In the genomic region with DNA sequence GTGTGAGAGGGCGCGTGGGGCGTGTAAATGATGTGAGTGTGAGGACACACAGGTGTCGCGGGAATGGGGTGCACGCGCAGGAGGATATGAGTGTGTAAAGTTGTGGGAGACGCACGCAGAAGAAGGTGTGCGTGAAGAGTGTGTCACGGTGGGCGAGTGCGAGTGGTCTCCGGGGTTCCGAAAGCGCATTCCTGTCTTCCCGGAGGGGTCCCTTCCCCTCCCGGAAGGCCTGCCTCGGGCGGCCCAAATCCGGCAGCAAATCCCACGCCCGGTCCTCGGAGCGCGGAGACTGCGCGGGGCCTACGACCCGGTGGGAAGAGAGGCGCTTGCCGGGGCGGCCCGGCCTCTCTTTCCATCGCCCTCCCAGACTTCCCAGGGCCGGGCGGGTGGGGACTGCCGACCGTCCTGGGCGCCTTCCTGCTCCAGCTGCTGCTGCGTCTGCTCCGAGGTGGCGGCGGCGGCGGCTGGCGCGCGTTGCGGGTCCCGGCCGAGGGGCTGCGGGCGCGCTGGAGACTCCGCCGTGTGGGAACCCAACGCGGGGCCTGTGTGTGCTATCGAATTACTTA, we compare ENCODE assay signal across 9 cellular contexts. TPM values are rescaled to one million over a fixed set of nuclear protein-coding genes. Genes with fewer than 3 reads are reported as not detected.
DNase-seq lines count a peak whose midpoint lies in the region; ATAC-seq and TF ChIP-seq lines count a peak whose summit lies in the region.
"Had no signal": no experiment of that assay in that cellular context is flagged by ENCODE, and none has a peak within 500 bp of the region (broad histone marks: within the 10 kb centered on the region; RNA-seq: fewer than 3 reads in every experiment).

No MANE protein-coding gene starts in this region.

- H3K4me3 Mint-ChIP-seq in brain, result peak overlapping the region; percentile 93 to 99 (median 98)
- H3K4me3 Mint-ChIP-seq in naive thymus-derived CD4-positive, alpha-beta T cell, result peak overlapping the region; percentile 82 to 95 (median 88)

- no peaks in the 10 kb centered on the region for H3K9me3 ChIP-seq in HUES64 (ENCODE audit: insufficient read depth, low read depth, low read length)
- H3K9me3 ChIP-seq in naive thymus-derived CD4-positive, alpha-beta T cell (ENCODE audit: control insufficient read depth in 2 of 3, low read length in 3 of 3), result peaks cover 0 to 23% (median 0%) of the 10 kb centered on the region in 3 experiments

- POLR2A ChIA-PET in naive thymus-derived CD4-positive, alpha-beta T cell (lab: Charles Lee), result interaction anchor here (0.5 to 1.2 kb wide), 3 partner anchors 8 to 781 kb away, joined by 3 to 4 read pairs (median 3); no protein-coding TSS in a partner anchor

- peaks cover 71% of the 10 kb centered on the region for H3K27me3 Mint-ChIP-seq in brain
- peaks cover 66 to 76% (median 71%) of the 10 kb centered on the region in 5 donors for H3K27me3 Mint-ChIP-seq in naive thymus-derived CD4-positive, alpha-beta T cell

- intact Hi-C loops in naive thymus-derived CD4-positive, alpha-beta T cell (cut with micrococcal nuclease), result no loop called here

- H3K9me3 Mint-ChIP-seq in brain, result peaks cover 0 to 7% (median 3%) of the 10 kb centered on the region in 5 experiments
- peaks cover 3 to 43% (median 24%) of the 10 kb centered on the region in 11 donors for H3K9me3 Mint-ChIP-seq in naive thymus-derived CD4-positive, alpha-beta T cell

- H3K27ac ChIP-seq in C4-2B (peak overlapping the region; percentile 88), HUES64 (ENCODE audit: low read depth, low read length) (peak overlapping the region; percentile 86)
- no peak overlapping the region for H3K27ac ChIP-seq in naive thymus-derived CD4-positive, alpha-beta T cell (ENCODE audit: low read depth, low read length)

- peak overlapping the region; percentile 97 for H3K4me3 ChIP-seq in HUES64 (ENCODE audit: low read length)
- no peak overlapping the region for H3K4me3 ChIP-seq in naive thymus-derived CD4-positive, alpha-beta T cell (ENCODE audit: low read length)

- CTCF ChIA-PET in naive thymus-derived CD4-positive, alpha-beta T cell (lab: Charles Lee), result interaction anchor here (0.6 to 0.9 kb wide), 2 partner anchors 18 to 30 kb away, joined by 3 to 4 read pairs; no protein-coding TSS in a partner anchor

- H3K4me1 ChIP-seq in HUES64 (ENCODE audit: insufficient read depth, low read length), result peaks cover 46% of the 10 kb centered on the region
- peaks cover 0 to 10% of the 10 kb centered on the region in 2 donors for H3K4me1 ChIP-seq in naive thymus-derived CD4-positive, alpha-beta T cell (ENCODE audit: control insufficient read depth in 2 of 2, insufficient read depth in 2 of 2, low read length in 2 of 2)

- DNase-seq in naive thymus-derived CD4-positive, alpha-beta T cell, result peak in 1 of 9 donors; percentile 23
- DNase-seq in effector CD8-positive, alpha-beta T cell (lab: John Stamatoyannopoulos, UW), result no peak
- DNase-seq: Right ventricle myocardium superior had no signal

- peaks cover 41% of the 10 kb centered on the region for H3K4me1 Mint-ChIP-seq in brain
- H3K4me1 Mint-ChIP-seq in naive thymus-derived CD4-positive, alpha-beta T cell, result peaks cover 18 to 34% (median 25%) of the 10 kb centered on the region in 7 donors

- peaks cover 4% of the 10 kb centered on the region for H3K36me3 Mint-ChIP-seq in brain
- peaks cover 0 to 28% (median 3%) of the 10 kb centered on the region in 5 donors for H3K36me3 Mint-ChIP-seq in naive thymus-derived CD4-positive, alpha-beta T cell

- under 1% methylated on average over 60 of the region's 60 CpGs for WGBS in HUES64

- H3K27me3 ChIP-seq in HUES64 (ENCODE audit: insufficient read depth, low read length), result peaks cover 44% of the 10 kb centered on the region
- peaks cover 43 to 68% of the 10 kb centered on the region in 2 donors for H3K27me3 ChIP-seq in naive thymus-derived CD4-positive, alpha-beta T cell (ENCODE audit: control insufficient read depth in 2 of 2, insufficient read depth in 2 of 2, low read length in 2 of 2)

- no peak for ATAC-seq in naive thymus-derived CD4-positive, alpha-beta T cell
- ATAC-seq in GM18907 (IDR thresholded peaks at IDR 0.05; ENCODE audit: unreplicated experiment) (no peak), HG02763 (IDR thresholded peaks at IDR 0.05; ENCODE audit: unreplicated experiment) (no peak), HG03342 (IDR thresholded peaks at IDR 0.05; ENCODE audit: unreplicated experiment) (no peak)

- TF ChIP-seq CTCF in C4-2B (conservative IDR thresholded peaks at IDR 0.05) (no peak), brain (conservative IDR thresholded peaks at IDR 0.05) (no peak)

- H3K36me3 ChIP-seq in HUES64 (ENCODE audit: insufficient read depth, low read length), result peaks cover 42% of the 10 kb centered on the region
- no peaks in the 10 kb centered on the region for H3K36me3 ChIP-seq in naive thymus-derived CD4-positive, alpha-beta T cell (ENCODE audit: control insufficient read depth in 2 of 3, insufficient read depth in 3 of 3, low read length in 3 of 3)

- H3K27ac Mint-ChIP-seq in brain, result peak overlapping the region; percentile 96 to 100 (median 97)
- peak overlapping the region; percentile 13 to 91 (median 84) for H3K27ac Mint-ChIP-seq in naive thymus-derived CD4-positive, alpha-beta T cell

- peak overlapping the region; percentile 85 for H3K9ac ChIP-seq in HUES64 (ENCODE audit: low read depth, low read length)

RNA-seq across cellular contexts. Expression of gene ZIC5, which starts 2.1 kb away (rescaled TPM):
- polyA plus RNA-seq in HUES64 (2013, experiment 1 of 2), result 25.6 TPM
- 25.2 TPM for polyA plus RNA-seq in HUES64 (2013, experiment 2 of 2)
- 49.1 TPM for polyA plus RNA-seq in brain (ENCODE audit: insufficient read depth, low read depth, low replicate concordance)
- total RNA-seq in naive thymus-derived CD4-positive, alpha-beta T cell, result not detected
- not detected for polyA plus RNA-seq in naive thymus-derived CD4-positive, alpha-beta T cell
- total RNA-seq: Right ventricle myocardium superior had no signal

RNA-seq across cellular contexts. Expression of gene ZIC2, which starts 12.1 kb away (rescaled TPM):
- polyA plus RNA-seq in HUES64 (2013, experiment 1 of 2), result 113 TPM
- polyA plus RNA-seq in HUES64 (2013, experiment 2 of 2), result 125 TPM
- 300 TPM for polyA plus RNA-seq in brain (ENCODE audit: insufficient read depth, low read depth, low replicate concordance)
- total RNA-seq in naive thymus-derived CD4-positive, alpha-beta T cell, result under 1 TPM in 1 of 5 experiments, not detected in 4; 0.51 TPM
- polyA plus RNA-seq in naive thymus-derived CD4-positive, alpha-beta T cell, result not detected
- total RNA-seq: Right ventricle myocardium superior had no signal

Comparison
In these comparisons a context has a peak if more than half of its experiments do, and no peak if none do; other contexts are left out.
1. RNA of gene ZIC5, which starts 2.1 kb away (polyA plus RNA-seq): 49.1 TPM in brain (single experiment); not detected in naive thymus-derived CD4-positive, alpha-beta T cell; every median in the first group is over 10 times any median in the second.
2. RNA of gene ZIC2, which starts 12.1 kb away (polyA plus RNA-seq): 300 TPM in brain (single experiment); not detected in naive thymus-derived CD4-positive, alpha-beta T cell; every median in the first group is over 100 times any median in the second.